Comparison of ENCODE assay signal across 8 cellular contexts in the genomic region with DNA sequence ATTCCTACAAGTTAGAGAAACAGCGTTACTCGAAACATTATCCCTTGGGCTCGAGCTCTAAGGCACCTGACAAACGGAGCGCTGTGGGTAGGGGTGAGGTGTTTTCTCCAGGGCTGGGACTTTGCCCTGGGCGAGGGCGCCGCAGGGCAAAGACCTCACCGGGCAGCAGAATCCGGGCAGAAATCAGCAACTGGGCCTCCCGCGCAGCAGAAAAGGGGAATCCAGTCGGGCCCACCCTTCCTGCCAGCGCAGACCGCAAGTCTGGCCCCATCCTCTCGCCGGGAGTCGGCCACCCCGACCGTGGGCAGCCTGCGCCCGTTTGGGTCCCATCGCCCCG. TPM values are rescaled to one million over a fixed set of nuclear protein-coding genes. Genes with fewer than 3 reads are reported as not detected.
DNase-seq lines count a peak whose midpoint lies in the region; ATAC-seq lines count a peak whose summit lies in the region.

No MANE protein-coding gene starts in this region.

- no peak for ATAC-seq in activated naive CD8-positive, alpha-beta T cell treated with anti-CD3 and anti-CD28 coated beads, Interleukin-2, amount 10 ng/mL, durations not matched to agents 7 days and 5 days (ENCODE audit: low read depth)
- no peak for ATAC-seq in stimulated activated naive CD8-positive, alpha-beta T cell treated with anti-CD3 and anti-CD28 coated beads, Interleukin-15, Interleukin-2, amounts not matched to agents 100 U/mL and 50 U/mL, for 24 hours
- no peak for ATAC-seq in HG03095 (IDR thresholded peaks at IDR 0.05; ENCODE audit: unreplicated experiment)

- peak overlapping the region; percentile 87 for H3K4me3 ChIP-seq in Jurkat, Clone E6-1 (ENCODE audit: low read length)

- H3K36me3 Mint-ChIP-seq in activated CD4-positive, alpha-beta T cell treated with anti-CD3 and anti-CD28 coated beads, Interleukin-2, amount 10 ng/mL, durations not matched to agents 24 days and 14 days (ENCODE audit: low read depth) = peaks cover 33% of the 10 kb centered on the region
- H3K36me3 Mint-ChIP-seq in activated naive CD8-positive, alpha-beta T cell treated with anti-CD3 and anti-CD28 coated beads, Interleukin-2, amount 10 ng/mL, durations not matched to agents 7 days and 5 days = peaks cover 20% of the 10 kb centered on the region

- H3K4me3 Mint-ChIP-seq in activated CD4-positive, alpha-beta T cell treated with anti-CD3 and anti-CD28 coated beads, Interleukin-2, amount 10 ng/mL, durations not matched to agents 24 days and 14 days = peak overlapping the region; percentile 84
- peak overlapping the region; percentile 87 for H3K4me3 Mint-ChIP-seq in activated naive CD8-positive, alpha-beta T cell treated with anti-CD3 and anti-CD28 coated beads, Interleukin-2, amount 10 ng/mL, durations not matched to agents 7 days and 5 days

- H3K27me3 Mint-ChIP-seq in activated CD4-positive, alpha-beta T cell treated with anti-CD3 and anti-CD28 coated beads, Interleukin-2, amount 10 ng/mL, durations not matched to agents 24 days and 14 days = no peaks in the 10 kb centered on the region
- no peaks in the 10 kb centered on the region for H3K27me3 Mint-ChIP-seq in activated naive CD8-positive, alpha-beta T cell treated with anti-CD3 and anti-CD28 coated beads, Interleukin-2, amount 10 ng/mL, durations not matched to agents 7 days and 5 days

- POLR2A ChIA-PET in activated naive CD8-positive, alpha-beta T cell treated with anti-CD3 and anti-CD28 coated beads, Interleukin-2, amount 10 ng/mL, durations not matched to agents 7 days and 5 days (lab: Charles Lee) = interaction anchor here (0.7 to 2.0 kb wide), 6 partner anchors 11 to 34 kb away, joined by 3 to 6 read pairs (median 4); no protein-coding TSS in a partner anchor

- no peaks in the 10 kb centered on the region for H3K9me3 Mint-ChIP-seq in activated CD4-positive, alpha-beta T cell treated with anti-CD3 and anti-CD28 coated beads, Interleukin-2, amount 10 ng/mL, durations not matched to agents 24 days and 14 days
- no peaks in the 10 kb centered on the region for H3K9me3 Mint-ChIP-seq in activated naive CD8-positive, alpha-beta T cell treated with anti-CD3 and anti-CD28 coated beads, Interleukin-2, amount 10 ng/mL, durations not matched to agents 7 days and 5 days

- no peak for DNase-seq in activated CD4-positive, alpha-beta T cell treated with anti-CD3 and anti-CD28 coated beads, Interleukin-2, amount 10 ng/mL, durations not matched to agents 24 days and 14 days
- DNase-seq in activated CD4-positive, alpha-beta T cell treated with anti-CD3 and anti-CD28 coated beads, Interleukin-2, amount 50 U/mL, for 1 hour = no peak
- DNase-seq in Jurkat, Clone E6-1 (ENCODE audit: low read depth, low spot score) = no peak
- no peak for DNase-seq in activated naive CD8-positive, alpha-beta T cell treated with anti-CD3 and anti-CD28 coated beads, Interleukin-2, amount 10 ng/mL, durations not matched to agents 7 days and 5 days
- DNase-seq in islet precursor cell (peak; percentile 58), hippocampal formation (lab: John Stamatoyannopoulos, UW) (no peak)
- peak; percentile 61 for DNase-seq in stimulated activated naive CD8-positive, alpha-beta T cell treated with anti-CD3 and anti-CD28 coated beads, Interleukin-15, Interleukin-2, amounts not matched to agents 100 U/mL and 50 U/mL, for 24 hours

- peak overlapping the region; percentile 91 for H3K27ac Mint-ChIP-seq in activated CD4-positive, alpha-beta T cell treated with anti-CD3 and anti-CD28 coated beads, Interleukin-2, amount 10 ng/mL, durations not matched to agents 24 days and 14 days
- H3K27ac Mint-ChIP-seq in activated naive CD8-positive, alpha-beta T cell treated with anti-CD3 and anti-CD28 coated beads, Interleukin-2, amount 10 ng/mL, durations not matched to agents 7 days and 5 days = peak overlapping the region; percentile 89

- intact Hi-C loops in activated CD4-positive, alpha-beta T cell treated with anti-CD3 and anti-CD28 coated beads, Interleukin-2, amount 10 ng/mL, durations not matched to agents 24 days and 14 days (cut with micrococcal nuclease) = loop anchor here (1.0 to 10.0 kb wide), 5 partner anchors 169 to 1101 kb away; partner anchors contain the start of genes FAM151B, SSBP2, ZCCHC9 and ZFYVE16

- peaks cover 23% of the 10 kb centered on the region for H3K4me1 Mint-ChIP-seq in activated CD4-positive, alpha-beta T cell treated with anti-CD3 and anti-CD28 coated beads, Interleukin-2, amount 10 ng/mL, durations not matched to agents 24 days and 14 days
- peaks cover 17% of the 10 kb centered on the region for H3K4me1 Mint-ChIP-seq in activated naive CD8-positive, alpha-beta T cell treated with anti-CD3 and anti-CD28 coated beads, Interleukin-2, amount 10 ng/mL, durations not matched to agents 7 days and 5 days

RNA-seq across cellular contexts. Expression of gene MSH3, which starts 0.4 kb away (rescaled TPM):
- total RNA-seq in activated CD4-positive, alpha-beta T cell treated with anti-CD3 and anti-CD28 coated beads, Interleukin-2, amount 10 ng/mL, durations not matched to agents 24 days and 14 days = 21.0 and 21.1 TPM in 2 replicates
- 13.1 TPM for polyA plus RNA-seq in Jurkat, Clone E6-1 (2012; ENCODE audit: insufficient read depth, insufficient read length)
- 10 to 100 TPM; 18.1 to 18.6 TPM for total RNA-seq in activated naive CD8-positive, alpha-beta T cell treated with anti-CD3 and anti-CD28 coated beads, Interleukin-2, amount 10 ng/mL, durations not matched to agents 7 days and 5 days

RNA-seq across cellular contexts. Expression of gene DHFR, which starts 0.8 kb away (rescaled TPM):
- 66.5 and 73.4 TPM in 2 replicates for total RNA-seq in activated CD4-positive, alpha-beta T cell treated with anti-CD3 and anti-CD28 coated beads, Interleukin-2, amount 10 ng/mL, durations not matched to agents 24 days and 14 days
- 98.2 TPM for polyA plus RNA-seq in Jurkat, Clone E6-1 (2012; ENCODE audit: insufficient read depth, insufficient read length)
- 10 to 100 TPM; 63.6 to 67.4 TPM for total RNA-seq in activated naive CD8-positive, alpha-beta T cell treated with anti-CD3 and anti-CD28 coated beads, Interleukin-2, amount 10 ng/mL, durations not matched to agents 7 days and 5 days

Comparison
In these comparisons a context has a peak if more than half of its experiments do, and no peak if none do; other contexts are left out.
1. DNase-seq: peak in islet precursor cell (single experiment) and stimulated activated naive CD8-positive, alpha-beta T cell treated with anti-CD3 and anti-CD28 coated beads, Interleukin-15, Interleukin-2, amounts not matched to agents 100 U/mL and 50 U/mL, for 24 hours (single experiment); none in activated CD4-positive, alpha-beta T cell treated with anti-CD3 and anti-CD28 coated beads, Interleukin-2, amount 10 ng/mL, durations not matched to agents 24 days and 14 days (single experiment), activated CD4-positive, alpha-beta T cell treated with anti-CD3 and anti-CD28 coated beads, Interleukin-2, amount 50 U/mL, for 1 hour (single experiment), Jurkat, Clone E6-1 (single experiment), activated naive CD8-positive, alpha-beta T cell treated with anti-CD3 and anti-CD28 coated beads, Interleukin-2, amount 10 ng/mL, durations not matched to agents 7 days and 5 days (single experiment) and hippocampal formation (0 of 2).